23 cellular contexts compared by ENCODE assay signal in genomic region chr21:25636727-25637126, GRCh38. TPM values are rescaled to one million over a fixed set of nuclear protein-coding genes. Genes with fewer than 3 reads are reported as not detected.
DNase-seq lines count a peak whose midpoint lies in the region; ATAC-seq, FAIRE-seq and TF ChIP-seq lines count a peak whose summit lies in the region.
"Had no signal": no experiment of that assay in that cellular context is flagged by ENCODE, and none has a peak within 500 bp of the region (broad histone marks: within the 10 kb centered on the region; RNA-seq: fewer than 3 reads in every experiment).

No MANE protein-coding gene starts in this region.

- in situ Hi-C loops in K562 (cut with MboI), result no loop called here

- H3K36me3 Mint-ChIP-seq in natural killer cell treated with Interleukin-12 subunit alpha and Interleukin-12 subunit beta and Interleukin-15 and Interleukin-18, amount 100 ng/mL, for 72 hours, result peaks cover 15% of the 10 kb centered on the region
- H3K36me3 Mint-ChIP-seq in natural killer cell, result no peaks in the 10 kb centered on the region
- H3K36me3 Mint-ChIP-seq: activated naive CD4-positive, alpha-beta T cell treated with anti-CD3 and anti-CD28 coated beads, Interleukin-2, amount 10 ng/mL, durations not matched to agents 7 days and 5 days; memory B cell had no signal

- H3K9me3 Mint-ChIP-seq in natural killer cell treated with Interleukin-12 subunit alpha and Interleukin-12 subunit beta and Interleukin-15 and Interleukin-18, amount 100 ng/mL, for 72 hours, result peaks cover 6% of the 10 kb centered on the region
- no peaks in the 10 kb centered on the region for H3K9me3 Mint-ChIP-seq in natural killer cell
- H3K9me3 Mint-ChIP-seq: activated naive CD4-positive, alpha-beta T cell treated with anti-CD3 and anti-CD28 coated beads, Interleukin-2, amount 10 ng/mL, durations not matched to agents 7 days and 5 days; CD4-positive, alpha-beta T cell; memory B cell had no signal

- no peak overlapping the region for H3K27ac ChIP-seq in K562 (ENCODE audit: extremely low read depth, low read depth, low read length)
- H3K27ac ChIP-seq: gastroesophageal sphincter, PC-9, right atrium auricular region, testis, VCaP had no signal

- TF ChIP-seq CTCF in natural killer cell (IDR thresholded peaks at IDR 0.05), result no peak
- TF ChIP-seq CTCF in K562 (IDR thresholded peaks at IDR 0.05 in 2 of 3, conservative IDR thresholded peaks at IDR 0.05 in 1 of 3; ENCODE audit: insufficient read depth in 2 of 3, low read depth in 1 of 3, low read length in 3 of 3), result no peak
- TF ChIP-seq CTCF in BE2C (IDR thresholded peaks at IDR 0.05; ENCODE audit: low read depth, low read length), result no peak

- no peaks in the 10 kb centered on the region; the same call in 1 of the 2 replicates for H3K9me3 ChIP-seq in K562 (replicated peaks; ENCODE audit: control insufficient read depth, insufficient read depth, low read depth, low read length)
- H3K9me3 ChIP-seq in BE2C, result no peaks in the 10 kb centered on the region
- H3K9me3 ChIP-seq: gastroesophageal sphincter, right atrium auricular region, testis had no signal

- H3K4me1 ChIP-seq in K562 (replicated peaks in 1 of 2; ENCODE audit: control insufficient read depth in 2 of 2, insufficient read depth in 2 of 2, low read length in 2 of 2) (peaks cover 0 to 11% of the 10 kb centered on the region in 2 experiments; a peak in 3 of 5 replicates), BE2C (peaks cover 5% of the 10 kb centered on the region)

- peaks cover 35 to 49% of the 10 kb centered on the region in 2 donors for H3K27me3 Mint-ChIP-seq in natural killer cell treated with Interleukin-12 subunit alpha and Interleukin-12 subunit beta and Interleukin-15 and Interleukin-18, amount 100 ng/mL, for 72 hours
- H3K27me3 Mint-ChIP-seq in natural killer cell (ENCODE audit: low read depth in 2 of 2), result peaks cover 38 to 57% of the 10 kb centered on the region in 2 donors

- H3K27ac Mint-ChIP-seq in natural killer cell treated with Interleukin-12 subunit alpha and Interleukin-12 subunit beta and Interleukin-15 and Interleukin-18, amount 100 ng/mL, for 72 hours, result no peak overlapping the region
- H3K27ac Mint-ChIP-seq in natural killer cell, result no peak overlapping the region
- H3K27ac Mint-ChIP-seq: activated naive CD4-positive, alpha-beta T cell treated with anti-CD3 and anti-CD28 coated beads, Interleukin-2, amount 10 ng/mL, durations not matched to agents 7 days and 5 days; CD4-positive, alpha-beta T cell; memory B cell; T-helper 17 cell had no signal

- TF ChIP-seq EP300 in K562 (IDR thresholded peaks at IDR 0.05; ENCODE audit: low read length), result no peak

- H3K4me3 ChIP-seq in K562 (no peak overlapping the region), BE2C (ENCODE audit: low read depth, low read length) (no peak overlapping the region)
- H3K4me3 ChIP-seq: gastroesophageal sphincter, PC-9, right atrium auricular region, testis had no signal

- FAIRE-seq in K562 (lab: Jason Lieb, UNC), result no peak
- FAIRE-seq: astrocyte had no signal

- H4K20me1 ChIP-seq in K562 (replicated peaks; ENCODE audit: control insufficient read depth, insufficient read depth, low read length), result no peaks in the 10 kb centered on the region

- H2AFZ ChIP-seq in K562 (ENCODE audit: low read depth, low read length), result no peak overlapping the region
- H2AFZ ChIP-seq: PC-9 had no signal

- H3K36me3 ChIP-seq in K562 (ENCODE audit: control insufficient read depth, insufficient read depth, low read length), result no peaks in the 10 kb centered on the region
- no peaks in the 10 kb centered on the region for H3K36me3 ChIP-seq in BE2C
- H3K36me3 ChIP-seq: gastroesophageal sphincter, right atrium auricular region had no signal

- no peak overlapping the region for H3K9ac ChIP-seq in K562 (ENCODE audit: insufficient read depth in 1 of 2, low read depth in 2 of 2, low read length in 2 of 2)

- H3K4me2 ChIP-seq in K562 (ENCODE audit: insufficient read depth, low read length), result no peak overlapping the region
- H3K4me2 ChIP-seq: PC-9 had no signal

- H3K9me1 ChIP-seq in K562 (ENCODE audit: control insufficient read depth, insufficient read depth, low read length), result no peaks in the 10 kb centered on the region

- H3K79me2 ChIP-seq in K562 (ENCODE audit: control insufficient read depth, insufficient read depth, low read length), result no peaks in the 10 kb centered on the region

- H3K4me3 Mint-ChIP-seq in natural killer cell treated with Interleukin-12 subunit alpha and Interleukin-12 subunit beta and Interleukin-15 and Interleukin-18, amount 100 ng/mL, for 72 hours, result peak overlapping the region; percentile 47
- H3K4me3 Mint-ChIP-seq in natural killer cell, result no peak overlapping the region
- H3K4me3 Mint-ChIP-seq: activated naive CD4-positive, alpha-beta T cell treated with anti-CD3 and anti-CD28 coated beads, Interleukin-2, amount 10 ng/mL, durations not matched to agents 7 days and 5 days; CD4-positive, alpha-beta T cell; memory B cell; T-helper 17 cell had no signal

- no peak for DNase-seq in natural killer cell treated with Interleukin-12 subunit alpha and Interleukin-12 subunit beta and Interleukin-15 and Interleukin-18, amount 100 ng/mL, for 72 hours (ENCODE audit: low spot score)
- DNase-seq in natural killer cell, result no peak
- DNase-seq in K562 (ENCODE audit: extremely low read depth in 1 of 4, low spot score in 3 of 4), result no peak
- DNase-seq in BE2C, result no peak
- DNase-seq in OCI-M1 (lab: John Stamatoyannopoulos, UW), result no peak
- no peak for DNase-seq in NCI-H510A treated with DMSO at 0.1 percent for 48 hours (lab: John Stamatoyannopoulos, UW)
- DNase-seq: activated CD4-positive, alpha-beta T cell treated with anti-CD3 and anti-CD28 coated beads, Interleukin-2, amount 50 U/mL, for 4 hours; activated naive CD4-positive, alpha-beta T cell treated with anti-CD3 and anti-CD28 coated beads, Interleukin-2, amount 10 ng/mL, durations not matched to agents 7 days and 5 days; CD4-positive, alpha-beta T cell; DMS53; kidney glomerular epithelial cell; NCI-H1694 treated with DMSO at 0.1 percent for 48 hours; NCI-H774; PC-9; T-helper 17 cell; testis had no signal

- peak; percentile 74 to 77 for ATAC-seq in natural killer cell treated with Interleukin-12 subunit alpha and Interleukin-12 subunit beta and Interleukin-15 and Interleukin-18, amount 100 ng/mL, for 72 hours
- ATAC-seq in natural killer cell, result no peak
- peak; percentile 29 for ATAC-seq in HG03520 (IDR thresholded peaks at IDR 0.05; ENCODE audit: unreplicated experiment)
- ATAC-seq in K562, result no peak
- no peak for ATAC-seq in HG03025 (IDR thresholded peaks at IDR 0.05; ENCODE audit: low FRiP score, unreplicated experiment)
- ATAC-seq: gastroesophageal sphincter, T-helper 17 cell had no signal

- no TSS peak for BruUV-seq in K562 (replicated peaks; lab: Mats Ljungman, UMichigan)

- WGBS in K562 (ENCODE audit: insufficient coverage, low coverage, missing lambda C conversion rate), result 2% methylated on average over 2 of the region's 2 CpGs

- TF ChIP-seq RAD21 in K562 (CRISPR knock-in tag; conservative IDR thresholded peaks at IDR 0.05 in 1 of 2, IDR thresholded peaks at IDR 0.05 in 1 of 2), result no peak

- peaks cover 13 to 27% of the 10 kb centered on the region in 2 experiments; a peak in 4 of 5 replicates for H3K27me3 ChIP-seq in K562 (ENCODE audit: control insufficient read depth in 2 of 2, insufficient read depth in 2 of 2, low read length in 2 of 2)
- H3K27me3 ChIP-seq in BE2C, result no peaks in the 10 kb centered on the region
- H3K27me3 ChIP-seq: gastroesophageal sphincter, right atrium auricular region, testis had no signal

- peaks cover 18 to 23% of the 10 kb centered on the region in 2 donors for H3K4me1 Mint-ChIP-seq in natural killer cell treated with Interleukin-12 subunit alpha and Interleukin-12 subunit beta and Interleukin-15 and Interleukin-18, amount 100 ng/mL, for 72 hours (ENCODE audit: low read depth in 2 of 2)
- peaks cover 14 to 22% of the 10 kb centered on the region in 2 donors for H3K4me1 Mint-ChIP-seq in natural killer cell

- no peak for TF ChIP-seq POLR2A in K562 (conservative IDR thresholded peaks at IDR 0.05)

- POLR2A ChIA-PET in K562 (lab: Yijun Ruan, JAX), result no interaction called here

- intact Hi-C loops in natural killer cell (cut with micrococcal nuclease) (no loop called here), K562 (cut with micrococcal nuclease) (no loop called here)

- CTCF ChIA-PET in K562 (lab: Yijun Ruan, JAX; ENCODE audit: low intra/inter-chr PET ratio), result no interaction called here

RNA-seq across cellular contexts. Expression of gene JAM2, which starts 2.3 kb away (rescaled TPM):
- total RNA-seq in natural killer cell treated with Interleukin-12 subunit alpha and Interleukin-12 subunit beta and Interleukin-15 and Interleukin-18, amount 100 ng/mL, for 72 hours, result under 1 TPM; 0.45 to 0.50 TPM
- under 1 TPM in 1 of 3 donors, not detected in 2; 0.09 TPM for total RNA-seq in natural killer cell
- 0.30 TPM in 1 of 2 replicates, not detected in the other for total RNA-seq in K562 (2011; cell fraction: chromatin; rRNA removed; ENCODE audit: low replicate concordance)
- total RNA-seq in K562 (2011; cell fraction: nucleolus; rRNA removed), result not detected in 2 replicates
- not detected in 2 replicates for total RNA-seq in K562 (2011; cell fraction: nucleoplasm; rRNA removed)
- not detected in 2 replicates for total RNA-seq in K562 (2014; rRNA removed)
- not detected in 2 replicates for total RNA-seq in K562 (2014; rRNA removed; fragmentation: Illumina TruSeq; extraction: Trizol)
- total RNA-seq in K562 (2015; rRNA removed; fragmentation: Illumina TruSeq; extraction: Trizol), result not detected in 2 replicates
- not detected in 2 replicates for total RNA-seq in K562 (2021)
- polyA plus RNA-seq in K562 (2011; rRNA removed), result not detected in 2 replicates
- polyA plus RNA-seq in K562 (2011; cell fraction: cytosol; rRNA removed), result 0.16 TPM in 1 of 2 replicates, not detected in the other
- 0.09 and 0.15 TPM in 2 replicates for polyA plus RNA-seq in K562 (2011; cell fraction: nucleus; rRNA removed)
- 0.12 and 0.13 TPM in 2 replicates for polyA plus RNA-seq in K562 (2012)
- not detected in 2 replicates for polyA plus RNA-seq in K562 (2014; fragmentation: Illumina TruSeq; extraction: Trizol)
- under 1 TPM; 0.03 to 0.08 TPM for polyA plus RNA-seq in K562 (2014; fragmentation: Nextera tagmentation; extraction: Ambion mirVana)
- polyA plus RNA-seq in K562 (2014; rRNA removed), result 0.07 TPM in 1 of 2 replicates, not detected in the other
- not detected in 2 replicates for polyA minus RNA-seq in K562 (2011; rRNA and poly(A)+ RNA removed)
- not detected in 2 replicates for polyA minus RNA-seq in K562 (2011; cell fraction: cytosol; rRNA and poly(A)+ RNA removed)
- not detected in 2 replicates for polyA minus RNA-seq in K562 (2011; cell fraction: nucleus; rRNA and poly(A)+ RNA removed)
- polyA plus RNA-seq in BE2C (2012; ENCODE audit: insufficient read depth, insufficient read length, low read depth), result 2.0 TPM
- total RNA-seq: CD4-positive, alpha-beta T cell; PC-9 had no signal

RNA-seq across cellular contexts. Expression of gene MRPL39, which starts 29.4 kb away (rescaled TPM):
- 10 to 100 TPM; 40.6 to 46.1 TPM for total RNA-seq in natural killer cell treated with Interleukin-12 subunit alpha and Interleukin-12 subunit beta and Interleukin-15 and Interleukin-18, amount 100 ng/mL, for 72 hours
- 10 to 100 TPM; 10.8 to 12.8 (median 10.8) TPM for total RNA-seq in natural killer cell
- 11.5 and 18.0 TPM in 2 replicates for total RNA-seq in K562 (2011; cell fraction: chromatin; rRNA removed; ENCODE audit: low replicate concordance)
- 9.7 and 12.1 TPM in 2 replicates for total RNA-seq in K562 (2011; cell fraction: nucleolus; rRNA removed)
- 14.7 and 18.0 TPM in 2 replicates for total RNA-seq in K562 (2011; cell fraction: nucleoplasm; rRNA removed)
- total RNA-seq in K562 (2014; rRNA removed), result 72.5 and 105 TPM in 2 replicates
- total RNA-seq in K562 (2014; rRNA removed; fragmentation: Illumina TruSeq; extraction: Trizol), result 105 and 114 TPM in 2 replicates
- total RNA-seq in K562 (2015; rRNA removed; fragmentation: Illumina TruSeq; extraction: Trizol), result 94.2 and 109 TPM in 2 replicates
- 65.4 and 71.7 TPM in 2 replicates for total RNA-seq in K562 (2021)
- 68.1 and 99.0 TPM in 2 replicates for polyA plus RNA-seq in K562 (2011; rRNA removed)
- polyA plus RNA-seq in K562 (2011; cell fraction: cytosol; rRNA removed), result 18.8 and 32.3 TPM in 2 replicates
- 12.7 and 22.2 TPM in 2 replicates for polyA plus RNA-seq in K562 (2011; cell fraction: nucleus; rRNA removed)
- polyA plus RNA-seq in K562 (2012), result 43.3 and 88.3 TPM in 2 replicates
- polyA plus RNA-seq in K562 (2014; fragmentation: Illumina TruSeq; extraction: Trizol), result 84.8 and 95.9 TPM in 2 replicates
- 100 to 1,000 TPM; 234 to 247 TPM for polyA plus RNA-seq in K562 (2014; fragmentation: Nextera tagmentation; extraction: Ambion mirVana)
- polyA plus RNA-seq in K562 (2014; rRNA removed), result 94.8 and 109 TPM in 2 replicates
- 82.5 and 93.5 TPM in 2 replicates for polyA minus RNA-seq in K562 (2011; rRNA and poly(A)+ RNA removed)
- 17.1 and 26.2 TPM in 2 replicates for polyA minus RNA-seq in K562 (2011; cell fraction: cytosol; rRNA and poly(A)+ RNA removed)
- 13.2 and 27.8 TPM in 2 replicates for polyA minus RNA-seq in K562 (2011; cell fraction: nucleus; rRNA and poly(A)+ RNA removed)
- polyA plus RNA-seq in BE2C (2012; ENCODE audit: insufficient read depth, insufficient read length, low read depth), result 14.1 TPM

Comparison
In these comparisons a context has a peak if more than half of its experiments do, and no peak if none do; other contexts are left out.
1. ATAC-seq: peak in natural killer cell treated with Interleukin-12 subunit alpha and Interleukin-12 subunit beta and Interleukin-15 and Interleukin-18, amount 100 ng/mL, for 72 hours (2 of 2) and HG03520 (single experiment); none in natural killer cell (0 of 3), K562 (single experiment) and HG03025 (single experiment).